38 cellular contexts compared by ENCODE assay signal in genomic region chrX:62839596-62839995, GRCh38.
"Had no signal": no experiment of that assay in that cellular context is flagged by ENCODE, and none has a peak within 500 bp of the region (broad histone marks: within the 10 kb centered on the region; RNA-seq: fewer than 3 reads in every experiment).

No MANE protein-coding gene starts in this region.

- H3K4me1 Mint-ChIP-seq: activated naive CD4-positive, alpha-beta T cell treated with anti-CD3 and anti-CD28 coated beads, Interleukin-2, amount 10 ng/mL, durations not matched to agents 7 days and 5 days; activated naive CD4-positive, alpha-beta T cell treated with anti-CD3 and anti-CD28 coated beads, Interleukin-2, amount 50 U/mL, for 24 hours; activated naive CD8-positive, alpha-beta T cell treated with anti-CD3 and anti-CD28 coated beads for 36 hours; activated naive CD8-positive, alpha-beta T cell treated with anti-CD3 and anti-CD28 coated beads, Interleukin-2, amount 10 ng/mL, durations not matched to agents 7 days and 5 days; activated naive CD8-positive, alpha-beta T cell treated with anti-CD3 and anti-CD28 coated beads, Interleukin-2, amount 50 U/mL, for 24 hours; activated T-helper 17 cell treated with anti-CD3 and anti-CD28 coated beads, Interleukin-2, amount 50 U/mL, for 72 hours; brain; central memory CD8-positive, alpha-beta T cell had no signal

- H3K9me3 ChIP-seq: adrenal gland, ascending aorta, body of pancreas, breast epithelium had no signal

- H3K36me3 Mint-ChIP-seq: activated naive CD4-positive, alpha-beta T cell treated with anti-CD3 and anti-CD28 coated beads, Interleukin-2, amount 10 ng/mL, durations not matched to agents 7 days and 5 days; activated naive CD4-positive, alpha-beta T cell treated with anti-CD3 and anti-CD28 coated beads, Interleukin-2, amount 50 U/mL, for 24 hours; activated naive CD4-positive, alpha-beta T cell treated with anti-CD3 and anti-CD28 coated beads, Interleukin-2, amount 50 U/mL, for 72 hours; activated naive CD8-positive, alpha-beta T cell; activated naive CD8-positive, alpha-beta T cell treated with anti-CD3 and anti-CD28 coated beads for 36 hours; activated naive CD8-positive, alpha-beta T cell treated with anti-CD3 and anti-CD28 coated beads, Interleukin-2, amount 10 ng/mL, durations not matched to agents 7 days and 5 days; brain had no signal

- H3K27ac Mint-ChIP-seq: activated naive CD4-positive, alpha-beta T cell treated with anti-CD3 and anti-CD28 coated beads for 36 hours; activated naive CD4-positive, alpha-beta T cell treated with anti-CD3 and anti-CD28 coated beads, Interleukin-2, amount 10 ng/mL, durations not matched to agents 7 days and 5 days; activated naive CD4-positive, alpha-beta T cell treated with anti-CD3 and anti-CD28 coated beads, Interleukin-2, amount 50 U/mL, for 24 hours; activated naive CD4-positive, alpha-beta T cell treated with anti-CD3 and anti-CD28 coated beads, Interleukin-2, amount 50 U/mL, for 72 hours; activated naive CD8-positive, alpha-beta T cell; activated naive CD8-positive, alpha-beta T cell treated with anti-CD3 and anti-CD28 coated beads for 36 hours; activated naive CD8-positive, alpha-beta T cell treated with anti-CD3 and anti-CD28 coated beads, Interleukin-2, amount 10 ng/mL, durations not matched to agents 7 days and 5 days; activated naive CD8-positive, alpha-beta T cell treated with anti-CD3 and anti-CD28 coated beads, Interleukin-2, amount 50 U/mL, for 24 hours; activated T-cell treated with anti-CD3 and anti-CD28 coated beads, Interleukin-2, amount 50 U/mL, for 24 hours; activated T-cell treated with anti-CD3 and anti-CD28 coated beads, Interleukin-2, amount 50 U/mL, for 72 hours; activated T-helper 1 cell treated with anti-CD3 and anti-CD28 coated beads, Interleukin-12 subunit alpha, Interleukin-12 subunit beta, Interleukin-2, Interleukin-4 antibody, amounts not matched to agents 30 ng/mL and 10 ng/mL and 1 ng/mL, durations not matched to agents 14 hours and 24 hours and 36 hours; activated T-helper 17 cell treated with anti-CD3 and anti-CD28 coated beads, Interleukin-2, amount 50 U/mL, for 72 hours; activated T-helper 2 cell treated with anti-CD3 and anti-CD28 coated beads, Interferon-gamma antibody, Interleukin-2, Interleukin-4, amounts not matched to agents 10 μg/mL and 5 μg/mL and 100 μg/mL, durations not matched to agents 14 hours and 24 hours and 36 hours; brain had no signal

- H3K9me3 Mint-ChIP-seq: activated naive CD4-positive, alpha-beta T cell treated with anti-CD3 and anti-CD28 coated beads, Interleukin-2, amount 50 U/mL, for 24 hours; activated naive CD8-positive, alpha-beta T cell treated with anti-CD3 and anti-CD28 coated beads, Interleukin-2, amount 50 U/mL, for 24 hours; activated T-cell treated with anti-CD3 and anti-CD28 coated beads, Interleukin-2, amount 50 U/mL, for 24 hours; activated T-cell treated with anti-CD3 and anti-CD28 coated beads, Interleukin-2, amount 50 U/mL, for 4 hours; activated T-helper 17 cell treated with anti-CD3 and anti-CD28 coated beads, Interleukin-2, amount 50 U/mL, for 72 hours had no signal

- H3K4me3 ChIP-seq: adrenal gland, ascending aorta, body of pancreas, breast epithelium, cardiac muscle cell had no signal

- FAIRE-seq: bronchial epithelial cell had no signal

- H3K27ac ChIP-seq: adrenal gland, ascending aorta, body of pancreas, brain microvascular endothelial cell, breast epithelium, cardiac muscle cell had no signal

- DNase-seq: activated effector memory CD4-positive, alpha-beta T cell treated with anti-CD3 and anti-CD28 coated beads, Interleukin-2, amount 50 U/mL, for 16 hours; activated effector memory CD4-positive, alpha-beta T cell treated with Interleukin-2 at 50 U/mL for 16 hours; activated gamma-delta T cell; activated gamma-delta T cell treated with Interleukin-2 at 50 U/mL for 16 hours; activated naive CD4-positive, alpha-beta T cell treated with anti-CD3 and anti-CD28 coated beads for 36 hours; activated naive CD4-positive, alpha-beta T cell treated with anti-CD3 and anti-CD28 coated beads, Interleukin-2, amount 10 ng/mL, durations not matched to agents 7 days and 5 days; activated naive CD4-positive, alpha-beta T cell treated with anti-CD3 and anti-CD28 coated beads, Interleukin-2, amount 50 U/mL, for 16 hours; activated naive CD4-positive, alpha-beta T cell treated with Interleukin-2 at 50 U/mL for 16 hours; activated naive CD8-positive, alpha-beta T cell treated with anti-CD3 and anti-CD28 coated beads for 36 hours; activated naive CD8-positive, alpha-beta T cell treated with anti-CD3 and anti-CD28 coated beads, Interleukin-2, amount 10 ng/mL, durations not matched to agents 7 days and 5 days; activated naive CD8-positive, alpha-beta T cell treated with anti-CD3 and anti-CD28 coated beads, Interleukin-2, amount 50 U/mL, for 24 hours; activated T-cell treated with anti-CD3 and anti-CD28 coated beads, Interleukin-2, amount 50 U/mL, for 1 hour; activated T-cell treated with anti-CD3 and anti-CD28 coated beads, Interleukin-2, amount 50 U/mL, for 24 hours; activated T-cell treated with anti-CD3 and anti-CD28 coated beads, Interleukin-2, amount 50 U/mL, for 4 hours; activated T-cell treated with anti-CD3 and anti-CD28 coated beads, Interleukin-2, amount 50 U/mL, for 48 hours; activated T-cell treated with anti-CD3 and anti-CD28 coated beads, Interleukin-2, amount 50 U/mL, for 72 hours; adrenal gland; amniotic stem cell; amygdala; anterior cingulate cortex; aorta; body of pancreas; brain microvascular endothelial cell; caudate nucleus; central memory CD4-positive, alpha-beta T cell; cerebellar nuclear complex had no signal

- ATAC-seq: activated naive CD4-positive, alpha-beta T cell treated with anti-CD3 and anti-CD28 coated beads, Interleukin-2, amount 50 U/mL, for 72 hours; activated naive CD8-positive, alpha-beta T cell treated with anti-CD3 and anti-CD28 coated beads, Interleukin-2, amount 50 U/mL, for 24 hours; activated T-cell treated with anti-CD3 and anti-CD28 coated beads, Interleukin-2, amount 50 U/mL, for 4 hours; activated T-cell treated with anti-CD3 and anti-CD28 coated beads, Interleukin-2, amount 50 U/mL, for 72 hours; activated T-helper 17 cell treated with anti-CD3 and anti-CD28 coated beads, Interleukin-2, amount 50 U/mL, for 72 hours; body of pancreas had no signal

- H3K27me3 Mint-ChIP-seq: activated naive CD4-positive, alpha-beta T cell treated with anti-CD3 and anti-CD28 coated beads, Interleukin-2, amount 10 ng/mL, durations not matched to agents 7 days and 5 days; activated naive CD4-positive, alpha-beta T cell treated with anti-CD3 and anti-CD28 coated beads, Interleukin-2, amount 50 U/mL, for 24 hours; activated naive CD8-positive, alpha-beta T cell; activated naive CD8-positive, alpha-beta T cell treated with anti-CD3 and anti-CD28 coated beads for 36 hours; activated naive CD8-positive, alpha-beta T cell treated with anti-CD3 and anti-CD28 coated beads, Interleukin-2, amount 10 ng/mL, durations not matched to agents 7 days and 5 days; activated naive CD8-positive, alpha-beta T cell treated with anti-CD3 and anti-CD28 coated beads, Interleukin-2, amount 50 U/mL, for 24 hours; activated T-helper 17 cell treated with anti-CD3 and anti-CD28 coated beads, Interleukin-2, amount 50 U/mL, for 72 hours; brain; central memory CD8-positive, alpha-beta T cell had no signal

- H3K4me1 ChIP-seq: adrenal gland, ascending aorta, body of pancreas, breast epithelium had no signal

- H3K4me3 Mint-ChIP-seq: activated naive CD4-positive, alpha-beta T cell treated with anti-CD3 and anti-CD28 coated beads for 36 hours; activated naive CD4-positive, alpha-beta T cell treated with anti-CD3 and anti-CD28 coated beads, Interleukin-2, amount 10 ng/mL, durations not matched to agents 7 days and 5 days; activated naive CD4-positive, alpha-beta T cell treated with anti-CD3 and anti-CD28 coated beads, Interleukin-2, amount 50 U/mL, for 24 hours; activated naive CD8-positive, alpha-beta T cell; activated naive CD8-positive, alpha-beta T cell treated with anti-CD3 and anti-CD28 coated beads for 36 hours; activated naive CD8-positive, alpha-beta T cell treated with anti-CD3 and anti-CD28 coated beads, Interleukin-2, amount 10 ng/mL, durations not matched to agents 7 days and 5 days; activated naive CD8-positive, alpha-beta T cell treated with anti-CD3 and anti-CD28 coated beads, Interleukin-2, amount 50 U/mL, for 24 hours; activated T-cell treated with anti-CD3 and anti-CD28 coated beads, Interleukin-2, amount 50 U/mL, for 24 hours; activated T-cell treated with anti-CD3 and anti-CD28 coated beads, Interleukin-2, amount 50 U/mL, for 4 hours; activated T-cell treated with anti-CD3 and anti-CD28 coated beads, Interleukin-2, amount 50 U/mL, for 72 hours; activated T-helper 1 cell treated with anti-CD3 and anti-CD28 coated beads, Interleukin-12 subunit alpha, Interleukin-12 subunit beta, Interleukin-2, Interleukin-4 antibody, amounts not matched to agents 30 ng/mL and 10 ng/mL and 1 ng/mL, durations not matched to agents 14 hours and 24 hours and 36 hours; activated T-helper 17 cell treated with anti-CD3 and anti-CD28 coated beads, Interleukin-2, amount 50 U/mL, for 72 hours; brain; central memory CD8-positive, alpha-beta T cell had no signal

- H3K27me3 ChIP-seq: adrenal gland, ascending aorta, body of pancreas, brain microvascular endothelial cell, breast epithelium, cardiac muscle cell had no signal

- H3K36me3 ChIP-seq: adrenal gland, ascending aorta, brain microvascular endothelial cell, breast epithelium, cardiac muscle cell had no signal
